ENCODE assay signal across 8 cellular contexts in genomic region chr7:77536413-77537135, GRCh38. TPM values are rescaled to one million over a fixed set of nuclear protein-coding genes. Genes with fewer than 3 reads are reported as not detected.
A peak's percentile ranks its signal among the peaks of the same experiment; 100 is the strongest.
DNase-seq lines count a peak whose midpoint lies in the region; ATAC-seq lines count a peak whose summit lies in the region.

No MANE protein-coding gene starts in this region.

- H3K36me3 ChIP-seq in HUES48 (ENCODE audit: control insufficient read depth, insufficient read depth, low read length), result peaks cover 4% of the 10 kb centered on the region; the same call in 1 of the 2 replicates
- H3K36me3 ChIP-seq in endocrine pancreas (ENCODE audit: control insufficient read depth, insufficient read depth, low read length), result no peaks in the 10 kb centered on the region
- peaks cover 7% of the 10 kb centered on the region for H3K36me3 ChIP-seq in mesodermal cell (ENCODE audit: control insufficient read depth, insufficient read depth, low read length)

- WGBS in mesodermal cell (ENCODE audit: insufficient coverage in 2 of 2), 2 experiments, result 0 to 3% methylated on average over 20 to 37 of the region's 58 CpGs

- peak overlapping the region; percentile 97 for H3K27ac ChIP-seq in HUES48 (ENCODE audit: low read depth, low read length)
- peak overlapping the region; percentile 63 for H3K27ac ChIP-seq in mesodermal cell (ENCODE audit: low read depth, low read length, severe bottlenecking)

- H3K4me1 ChIP-seq in HUES48 (ENCODE audit: control insufficient read depth, insufficient read depth, low read length) (peaks cover 6% of the 10 kb centered on the region), endocrine pancreas (ENCODE audit: control insufficient read depth, insufficient read depth, low read length) (peaks cover 3% of the 10 kb centered on the region), mesodermal cell (ENCODE audit: control insufficient read depth, insufficient read depth, low read length, poor library complexity, severe bottlenecking) (peaks cover 9% of the 10 kb centered on the region)

- peak overlapping the region; percentile 46 for H3K9ac ChIP-seq in HUES48 (ENCODE audit: low read depth, low read length)
- peak overlapping the region; percentile 80 for H3K9ac ChIP-seq in endocrine pancreas (ENCODE audit: control insufficient read depth, insufficient read depth, low read length)

- DNase-seq in D341Med (ENCODE audit: low spot score) (peak; percentile 98), NOMO-1 treated with dmso at 0.1 percent for 144 hours (lab: John Stamatoyannopoulos, UW; ENCODE audit: unreplicated experiment) (peak; percentile 99)
- DNase-seq in activated CD8-positive, alpha-beta memory T cell treated with anti-CD3 and anti-CD28 coated beads, Interleukin-2, amount 50 U/mL, for 1 hour (ENCODE audit: extremely low read depth), result peak; percentile 86
- DNase-seq in stimulated activated CD8-positive, alpha-beta memory T cell treated with anti-CD3 and anti-CD28 coated beads, Interleukin-15, amount 100 ng/mL, for 1 hour (ENCODE audit: low read depth), result peak; percentile 95

- H3K9me3 ChIP-seq in HUES48 (ENCODE audit: control insufficient read depth, insufficient read depth, low read length), result no peaks in the 10 kb centered on the region
- H3K9me3 ChIP-seq in endocrine pancreas (ENCODE audit: control insufficient read depth, low read length), result no peaks in the 10 kb centered on the region
- no peaks in the 10 kb centered on the region for H3K9me3 ChIP-seq in mesodermal cell (ENCODE audit: control insufficient read depth, low read length)

- ATAC-seq in GM21447 (IDR thresholded peaks at IDR 0.05; ENCODE audit: unreplicated experiment), result peak; percentile 88

- H3K27me3 ChIP-seq in HUES48 (ENCODE audit: control insufficient read depth, insufficient read depth, low read length), result no peaks in the 10 kb centered on the region
- no peaks in the 10 kb centered on the region for H3K27me3 ChIP-seq in endocrine pancreas (ENCODE audit: control insufficient read depth, insufficient read depth, low read length)

- H3K4me3 ChIP-seq in HUES48 (ENCODE audit: low read depth, low read length) (peak overlapping the region; percentile 93), endocrine pancreas (ENCODE audit: control insufficient read depth, insufficient read depth, low read length) (peak overlapping the region; percentile 65), mesodermal cell (ENCODE audit: extremely low read depth, insufficient read depth, low read length, poor library complexity, severe bottlenecking) (peak overlapping the region; percentile 99)

RNA-seq across cellular contexts. Expression of gene PTPN12, which starts 0.5 kb away (rescaled TPM):
- 108 TPM for polyA plus RNA-seq in mesodermal cell (2013, experiment 1 of 2)
- 114 TPM for polyA plus RNA-seq in mesodermal cell (2013, experiment 2 of 2)

Comparison
In these comparisons a context has a peak if more than half of its experiments do, and no peak if none do; other contexts are left out.
1. Peak in every context shown above with its lines: DNase-seq, ATAC-seq, H3K4me3 ChIP-seq and H3K27ac ChIP-seq.